In genomic region chr12:10783252-10783651, GRCh38 we compare ENCODE assay signal across 2 cellular contexts.
TF ChIP-seq lines count a peak whose summit lies in the region.

No MANE protein-coding gene starts in this region.

TF ChIP-seq in IMR-90, 13 proteins besides CTCF, POLR2A, EP300 and RAD21:
- TF ChIP-seq NFE2L2 (IDR thresholded peaks at IDR 0.05; ENCODE audit: low read depth, low read length) (no peak), CEBPB (IDR thresholded peaks at IDR 0.05; ENCODE audit: low read depth, low read length) (peak; percentile 73)
TF ChIP-seq in IMR-90: peak in this region for 1.

TF ChIP-seq in K562, 482 proteins besides CTCF, POLR2A, EP300 and RAD21:
- TF ChIP-seq CEBPB (tag; IDR thresholded peaks at IDR 0.05): 0 out of 2 replicates have a peak, but pooled peaks have one; percentile 19
- TF ChIP-seq ATF3 (IDR thresholded peaks at IDR 0.05): peak; percentile 48; the same call in 1 of the 2 replicates
- TF ChIP-seq ATF3 (CRISPR knock-in tag; conservative IDR thresholded peaks at IDR 0.05): no peak
- TF ChIP-seq HDAC3 (IDR thresholded peaks at IDR 0.05; ENCODE audit: borderline replicate concordance, partially characterized antibody): no peak
- TF ChIP-seq CEBPG (CRISPR knock-in tag; IDR thresholded peaks at IDR 0.05): no peak
- peak; percentile 22 to 70; a peak in 3 of 4 replicates for TF ChIP-seq CEBPG (tag; conservative IDR thresholded peaks at IDR 0.05 in 1 of 2, IDR thresholded peaks at IDR 0.05 in 1 of 2)
TF ChIP-seq in K562: peak in this region for 3.
